ENCODE assay signal across 8 cellular contexts in genomic region chr2:176178271-176178806, GRCh38. TPM values are rescaled to one million over a fixed set of nuclear protein-coding genes. Genes with fewer than 3 reads are reported as not detected.
DNase-seq lines count a peak whose midpoint lies in the region; ATAC-seq and TF ChIP-seq lines count a peak whose summit lies in the region.

No MANE protein-coding gene starts in this region.

- DNase-seq in NCI-H1105 (lab: John Stamatoyannopoulos, UW) (peak; percentile 74), NCI-H1105 treated with DMSO at 0.1 percent for 48 hours (lab: John Stamatoyannopoulos, UW) (no peak), NCI-H526 treated with DMSO at 0.1 percent for 48 hours (lab: John Stamatoyannopoulos, UW) (peak; percentile 74), esophagus squamous epithelium (lab: John Stamatoyannopoulos, UW) (no peak), smooth muscle cell (lab: John Stamatoyannopoulos, UW; ENCODE audit: unreplicated experiment) (no peak), HuH-7.5 (ENCODE audit: low spot score) (no peak), medulla oblongata (ENCODE audit: extremely low spot score) (no peak)

- H2AFZ ChIP-seq in smooth muscle cell (ENCODE audit: low read depth), result peak overlapping the region; percentile 29

- H3K9me3 ChIP-seq in esophagus squamous epithelium, result no peaks in the 10 kb centered on the region
- H3K9me3 ChIP-seq in smooth muscle cell (replicated peaks; ENCODE audit: low read depth), result no peaks in the 10 kb centered on the region

- H3K79me2 ChIP-seq in smooth muscle cell (ENCODE audit: low read depth), result no peaks in the 10 kb centered on the region

- H3K27ac ChIP-seq in esophagus squamous epithelium (peak overlapping the region; percentile 40 to 68 (median 58)), smooth muscle cell (ENCODE audit: low read depth) (no peak overlapping the region)

- H3K4me3 ChIP-seq in esophagus squamous epithelium (peak overlapping the region; percentile 23 to 60 (median 33)), smooth muscle cell (peak overlapping the region; percentile 46)

- peak overlapping the region; percentile 89 for H3K4me2 ChIP-seq in smooth muscle cell

- H3F3A ChIP-seq in smooth muscle cell (ENCODE audit: low read depth), result no peaks in the 10 kb centered on the region

- H3K36me3 ChIP-seq in esophagus squamous epithelium (no peaks in the 10 kb centered on the region), smooth muscle cell (ENCODE audit: low read depth) (no peaks in the 10 kb centered on the region)

- no peak overlapping the region for H3K9ac ChIP-seq in smooth muscle cell (ENCODE audit: low read depth)

- no peak for ATAC-seq in HG02610 (IDR thresholded peaks at IDR 0.05; ENCODE audit: unreplicated experiment)

- 0 to 3% methylated on average over 3 to 6 of the region's 40 CpGs for WGBS in esophagus squamous epithelium, 2 donors
- 6% methylated on average over 23 of the region's 40 CpGs for whole genome bisulfite sequencing in smooth muscle cell (ENCODE audit: low lambda C conversion rate)

- H3K4me1 ChIP-seq in esophagus squamous epithelium (peaks cover 3 to 24% (median 7%) of the 10 kb centered on the region in 3 donors), smooth muscle cell (ENCODE audit: low read depth) (peaks cover 18% of the 10 kb centered on the region)

- H4K20me1 ChIP-seq in smooth muscle cell (ENCODE audit: low read depth), result no peaks in the 10 kb centered on the region

- intact Hi-C loops in esophagus squamous epithelium (cut with DNase I), result no loop called here

- no peak for TF ChIP-seq POLR2A in esophagus squamous epithelium (IDR thresholded peaks at IDR 0.05)

- H3K27me3 ChIP-seq in esophagus squamous epithelium (peaks cover 21 to 99% (median 29%) of the 10 kb centered on the region in 4 donors), smooth muscle cell (ENCODE audit: low read depth) (peaks cover 99% of the 10 kb centered on the region)

- TF ChIP-seq CTCF in esophagus squamous epithelium (IDR thresholded peaks at IDR 0.05), result no peak
- no peak for TF ChIP-seq CTCF in smooth muscle cell (IDR thresholded peaks at IDR 0.05; ENCODE audit: borderline replicate concordance, insufficient read depth, poor library complexity, severe bottlenecking)

RNA-seq across cellular contexts. Expression of gene HOXD1, which starts 10.1 kb away (rescaled TPM):
- total RNA-seq in esophagus squamous epithelium (under 1 TPM in 1 of 4 donors, not detected in 3; 0.19 TPM), smooth muscle cell (not detected in 2 replicates)
- polyA plus RNA-seq in smooth muscle cell, result not detected in 2 replicates

RNA-seq across cellular contexts. Expression of gene HOXD3, which starts 21.2 kb away (rescaled TPM):
- 1 to 10 TPM in 2 of 4 donors, under 1 TPM in 1, not detected in 1; 0.40 to 2.9 (median 1.5) TPM for total RNA-seq in esophagus squamous epithelium
- total RNA-seq in smooth muscle cell, result 0.63 TPM in 1 of 2 replicates, not detected in the other
- not detected in 2 replicates for polyA plus RNA-seq in smooth muscle cell

RNA-seq across cellular contexts. Expression of gene HOXD4, which starts 27.0 kb away (rescaled TPM):
- total RNA-seq in esophagus squamous epithelium, result 1 to 10 TPM in 1 of 4 donors, under 1 TPM in 1, not detected in 2; 0.31 to 2.5 TPM
- total RNA-seq in smooth muscle cell, result 0.09 TPM in 1 of 2 replicates, not detected in the other
- polyA plus RNA-seq in smooth muscle cell, result not detected in 2 replicates

RNA-seq across cellular contexts. Expression of gene HOXD8, which starts 48.8 kb away (rescaled TPM):
- total RNA-seq in esophagus squamous epithelium, result 1 to 10 TPM in 3 of 4 donors, not detected in 1; 1.2 to 4.6 (median 1.2) TPM
- total RNA-seq in smooth muscle cell, result 0.13 and 2.0 TPM in 2 replicates
- not detected in 2 replicates for polyA plus RNA-seq in smooth muscle cell

RNA-seq across cellular contexts. Expression of gene HOXD9, which starts 55.8 kb away (rescaled TPM):
- total RNA-seq in esophagus squamous epithelium (1 to 10 TPM in 1 of 4 donors, under 1 TPM in 1, not detected in 2; 0.61 to 3.4 TPM), smooth muscle cell (0.45 and 0.49 TPM in 2 replicates)
- polyA plus RNA-seq in smooth muscle cell, result 1.4 and 2.2 TPM in 2 replicates

Comparison
In these comparisons a context has a peak if more than half of its experiments do, and no peak if none do; other contexts are left out.
1. DNase-seq: peak in NCI-H1105 (single experiment) and NCI-H526 treated with DMSO at 0.1 percent for 48 hours (single experiment); none in NCI-H1105 treated with DMSO at 0.1 percent for 48 hours (single experiment), esophagus squamous epithelium (single experiment), smooth muscle cell (single experiment), HuH-7.5 (single experiment) and medulla oblongata (single experiment).